In genomic region chr1:8202182-8202905, GRCh38 we compare ENCODE assay signal across 9 cellular contexts.
A peak's percentile ranks its signal among the peaks of the same experiment; 100 is the strongest.
DNase-seq lines count a peak whose midpoint lies in the region; ATAC-seq, FAIRE-seq and TF ChIP-seq lines count a peak whose summit lies in the region.
"Had no signal": no experiment of that assay in that cellular context is flagged by ENCODE, and none has a peak within 500 bp of the region (broad histone marks: within the 10 kb centered on the region; RNA-seq: fewer than 3 reads in every experiment).

No MANE protein-coding gene starts in this region.

- no peak overlapping the region for H3K4me3 ChIP-seq in body of pancreas
- peak overlapping the region; percentile 7 for H3K4me3 ChIP-seq in smooth muscle cell

- H3K36me3 Mint-ChIP-seq in CD14-positive monocyte = no peaks in the 10 kb centered on the region
- H3K36me3 Mint-ChIP-seq in activated T-cell treated with anti-CD3 and anti-CD28 coated beads, Interleukin-2, amount 50 U/mL, for 24 hours (ENCODE audit: low read depth) = no peaks in the 10 kb centered on the region

- H3K27ac Mint-ChIP-seq in CD14-positive monocyte = no peak overlapping the region
- H3K27ac Mint-ChIP-seq in activated T-cell treated with anti-CD3 and anti-CD28 coated beads, Interleukin-2, amount 50 U/mL, for 24 hours = no peak overlapping the region
- H3K27ac Mint-ChIP-seq: stimulated activated naive CD8-positive, alpha-beta T cell treated with anti-CD3 and anti-CD28 coated beads, Interleukin-15, Interleukin-2, amounts not matched to agents 100 ng/mL and 50 ng/mL, for 24 hours had no signal

- no peak for FAIRE-seq in H54 (lab: Jason Lieb, UNC)

- no peaks in the 10 kb centered on the region for H4K20me1 ChIP-seq in smooth muscle cell (ENCODE audit: low read depth)

- peaks cover 35% of the 10 kb centered on the region for H3F3A ChIP-seq in smooth muscle cell (ENCODE audit: low read depth)

- intact Hi-C loops in body of pancreas (cut with DNase I) = no loop called here
- intact Hi-C loops in CD14-positive monocyte (cut with micrococcal nuclease) = no loop called here

- H3K4me1 ChIP-seq in body of pancreas (peaks cover 29% of the 10 kb centered on the region), smooth muscle cell (ENCODE audit: low read depth) (peaks cover 25% of the 10 kb centered on the region)

- H2AFZ ChIP-seq in smooth muscle cell (ENCODE audit: low read depth) = no peak overlapping the region

- ATAC-seq in body of pancreas (peak; percentile 84), GM21360 (IDR thresholded peaks at IDR 0.05; ENCODE audit: unreplicated experiment) (no peak)

- peak overlapping the region; percentile 80 for H3K4me2 ChIP-seq in smooth muscle cell

- no peaks in the 10 kb centered on the region for H3K79me2 ChIP-seq in smooth muscle cell (ENCODE audit: low read depth)

- H3K36me3 ChIP-seq in body of pancreas (replicated peaks in 1 of 2; ENCODE audit: insufficient read depth in 1 of 2, low read depth in 2 of 2) (no peaks in the 10 kb centered on the region), smooth muscle cell (ENCODE audit: low read depth) (no peaks in the 10 kb centered on the region)

- 45 to 47% methylated on average over 16 to 19 of the region's 19 CpGs for WGBS in body of pancreas, 2 donors
- WGBS in smooth muscle cell (ENCODE audit: low lambda C conversion rate) = 20% methylated on average over 19 of the region's 19 CpGs

- peaks cover 0 to 4% (median 0%) of the 10 kb centered on the region in 7 donors for H3K9me3 Mint-ChIP-seq in CD14-positive monocyte
- H3K9me3 Mint-ChIP-seq in activated T-cell treated with anti-CD3 and anti-CD28 coated beads, Interleukin-2, amount 50 U/mL, for 24 hours = no peaks in the 10 kb centered on the region
- H3K9me3 Mint-ChIP-seq: stimulated activated naive CD8-positive, alpha-beta T cell treated with anti-CD3 and anti-CD28 coated beads, Interleukin-15, Interleukin-2, amounts not matched to agents 100 ng/mL and 50 ng/mL, for 24 hours had no signal

- peak overlapping the region; percentile 46 for H3K9ac ChIP-seq in smooth muscle cell (ENCODE audit: low read depth)

- peaks cover 60% of the 10 kb centered on the region for H3K4me1 Mint-ChIP-seq in CD14-positive monocyte
- peaks cover 6% of the 10 kb centered on the region for H3K4me1 Mint-ChIP-seq in activated T-cell treated with anti-CD3 and anti-CD28 coated beads, Interleukin-2, amount 50 U/mL, for 24 hours (ENCODE audit: low read depth)

- peak; percentile 51 for DNase-seq in H54 (ENCODE audit: insufficient read length, low spot score)
- peak; percentile 65 to 84 (median 80) for DNase-seq in body of pancreas
- DNase-seq in islet precursor cell = peak; percentile 84
- DNase-seq in smooth muscle cell (lab: John Stamatoyannopoulos, UW; ENCODE audit: unreplicated experiment) = no peak
- DNase-seq in NCI-H128 (lab: John Stamatoyannopoulos, UW; ENCODE audit: unreplicated experiment) = no peak
- DNase-seq in CD14-positive monocyte (ENCODE audit: low spot score) = no peak
- no peak for DNase-seq in activated T-cell treated with anti-CD3 and anti-CD28 coated beads, Interleukin-2, amount 50 U/mL, for 24 hours

- H3K27me3 ChIP-seq in body of pancreas = no peaks in the 10 kb centered on the region
- no peaks in the 10 kb centered on the region for H3K27me3 ChIP-seq in smooth muscle cell (ENCODE audit: low read depth)

- TF ChIP-seq CTCF in body of pancreas (IDR thresholded peaks at IDR 0.05) (no peak), smooth muscle cell (IDR thresholded peaks at IDR 0.05; ENCODE audit: borderline replicate concordance, insufficient read depth, poor library complexity, severe bottlenecking) (no peak), CD14-positive monocyte (IDR thresholded peaks at IDR 0.05) (no peak)

- H3K9me3 ChIP-seq in body of pancreas = no peaks in the 10 kb centered on the region
- no peaks in the 10 kb centered on the region for H3K9me3 ChIP-seq in smooth muscle cell (replicated peaks; ENCODE audit: low read depth)

- H3K27me3 Mint-ChIP-seq in CD14-positive monocyte (ENCODE audit: low read depth in 3 of 3) = peaks cover 0 to 4% (median 3%) of the 10 kb centered on the region in 3 donors
- no peaks in the 10 kb centered on the region for H3K27me3 Mint-ChIP-seq in activated T-cell treated with anti-CD3 and anti-CD28 coated beads, Interleukin-2, amount 50 U/mL, for 24 hours
- H3K27me3 Mint-ChIP-seq: stimulated activated naive CD8-positive, alpha-beta T cell treated with anti-CD3 and anti-CD28 coated beads, Interleukin-15, Interleukin-2, amounts not matched to agents 100 ng/mL and 50 ng/mL, for 24 hours had no signal

- TF ChIP-seq POLR2A in H54 (IDR thresholded peaks at IDR 0.05; ENCODE audit: low read depth, low read length) (no peak), body of pancreas (IDR thresholded peaks at IDR 0.05) (peak in 1 of 3 donors; percentile 8)

- no peak overlapping the region for H3K4me3 Mint-ChIP-seq in CD14-positive monocyte
- no peak overlapping the region for H3K4me3 Mint-ChIP-seq in activated T-cell treated with anti-CD3 and anti-CD28 coated beads, Interleukin-2, amount 50 U/mL, for 24 hours
- H3K4me3 Mint-ChIP-seq: stimulated activated naive CD8-positive, alpha-beta T cell treated with anti-CD3 and anti-CD28 coated beads, Interleukin-15, Interleukin-2, amounts not matched to agents 100 ng/mL and 50 ng/mL, for 24 hours had no signal

- H3K27ac ChIP-seq in body of pancreas (peak overlapping the region; percentile 63 to 82 (median 74)), smooth muscle cell (ENCODE audit: low read depth) (peak overlapping the region; percentile 97)

Comparison
In these comparisons a context has a peak if more than half of its experiments do, and no peak if none do; other contexts are left out.
1. DNase-seq: peak in H54 (single experiment), body of pancreas (4 of 4) and islet precursor cell (single experiment); none in smooth muscle cell (single experiment), NCI-H128 (single experiment), CD14-positive monocyte (single experiment) and activated T-cell treated with anti-CD3 and anti-CD28 coated beads, Interleukin-2, amount 50 U/mL, for 24 hours (single experiment).